Comparison of ENCODE assay signal across 11 cellular contexts in genomic region chr1:37410815-37411214, GRCh38.
DNase-seq lines count a peak whose midpoint lies in the region; ATAC-seq, FAIRE-seq and TF ChIP-seq lines count a peak whose summit lies in the region.
"Had no signal": no experiment of that assay in that cellular context is flagged by ENCODE, and none has a peak within 500 bp of the region (broad histone marks: within the 10 kb centered on the region; RNA-seq: fewer than 3 reads in every experiment).

No MANE protein-coding gene starts in this region.

- H4K20me1 ChIP-seq in keratinocyte (ENCODE audit: control insufficient read depth, extremely low read depth, insufficient read depth, low read length) = peaks cover 2% of the 10 kb centered on the region

- no peaks in the 10 kb centered on the region for H3K9me1 ChIP-seq in keratinocyte (ENCODE audit: control insufficient read depth, extremely low read depth, insufficient read depth, low read length)

- no peaks in the 10 kb centered on the region for H3K36me3 Mint-ChIP-seq in activated CD8-positive, alpha-beta T cell treated with anti-CD3 and anti-CD28 coated beads for 36 hours (ENCODE audit: low read depth)

- no peak overlapping the region for H3K4me2 ChIP-seq in keratinocyte (ENCODE audit: control insufficient read depth, extremely low read depth, insufficient read depth, low read depth, low read length)

- H3K9ac ChIP-seq in keratinocyte (ENCODE audit: control insufficient read depth, extremely low read depth, insufficient read depth, low read length) = no peak overlapping the region

- intact Hi-C loops in activated CD8-positive, alpha-beta T cell treated with anti-CD3 and anti-CD28 coated beads for 36 hours (cut with micrococcal nuclease) = no loop called here

- CTCF ChIA-PET in activated CD8-positive, alpha-beta T cell treated with anti-CD3 and anti-CD28 coated beads for 36 hours (lab: Charles Lee) = interaction anchor here (1.4 kb wide), 1 partner anchor 25 kb away, joined by 4 read pairs; no protein-coding TSS in a partner anchor

- no peaks in the 10 kb centered on the region for H3K4me1 ChIP-seq in keratinocyte (ENCODE audit: control insufficient read depth, extremely low read depth, insufficient read depth, low read length)
- H3K4me1 ChIP-seq: suprapubic skin had no signal

- POLR2A ChIA-PET in activated CD8-positive, alpha-beta T cell treated with anti-CD3 and anti-CD28 coated beads for 36 hours (lab: Charles Lee) = interaction anchor here (0.9 kb wide), 1 partner anchor 12 kb away, joined by 3 read pairs; no protein-coding TSS in a partner anchor

- dilution Hi-C loops in keratinocyte (cut with MboI; ENCODE audit: extremely low pct_ligation_motif_present, low sequenced_read_pairs) = no loop called here

- H3K36me3 ChIP-seq in keratinocyte (ENCODE audit: control insufficient read depth in 2 of 2, extremely low read depth in 1 of 2, insufficient read depth in 2 of 2, low read length in 2 of 2) = no peaks in the 10 kb centered on the region
- H3K36me3 ChIP-seq: suprapubic skin had no signal

- H3K27me3 ChIP-seq in keratinocyte (ENCODE audit: control insufficient read depth, extremely low read depth, insufficient read depth, low read length) = no peaks in the 10 kb centered on the region

- no peak overlapping the region for H3K4me3 Mint-ChIP-seq in activated CD8-positive, alpha-beta T cell treated with anti-CD3 and anti-CD28 coated beads for 36 hours

- H3K27me3 Mint-ChIP-seq in activated CD8-positive, alpha-beta T cell treated with anti-CD3 and anti-CD28 coated beads for 36 hours = peaks cover 6% of the 10 kb centered on the region

- FAIRE-seq in keratinocyte (lab: Jason Lieb, UNC) = peak; percentile 39
- FAIRE-seq: TTC549 had no signal

- no peak for TF ChIP-seq CTCF in activated CD8-positive, alpha-beta T cell treated with anti-CD3 and anti-CD28 coated beads for 36 hours (IDR thresholded peaks at IDR 0.05)
- no peak for TF ChIP-seq CTCF in keratinocyte (optimal IDR thresholded peaks at IDR 0.05 in 1 of 3, IDR thresholded peaks at IDR 0.05 in 1 of 3, conservative IDR thresholded peaks at IDR 0.05 in 1 of 3; ENCODE audit: extremely low read depth in 1 of 3, insufficient read depth in 2 of 3, low read length in 3 of 3)

- H3K27ac ChIP-seq in keratinocyte (ENCODE audit: control insufficient read depth, insufficient read depth, low read length) = no peak overlapping the region
- H3K27ac ChIP-seq: suprapubic skin had no signal

- DNase-seq in Caki2 (ENCODE audit: low read depth) (peak; percentile 23), HT1080 (ENCODE audit: low read depth) (peak; percentile 32), keratinocyte (ENCODE audit: low read depth, low spot score) (no peak), DMS153 (lab: John Stamatoyannopoulos, UW) (no peak), NCI-H524 (lab: John Stamatoyannopoulos, UW) (no peak), GDM1 (lab: John Stamatoyannopoulos, UW) (no peak)
- DNase-seq in activated CD8-positive, alpha-beta T cell treated with anti-CD3 and anti-CD28 coated beads for 36 hours = peak; percentile 41
- DNase-seq: central memory CD4-positive, alpha-beta T cell had no signal

- no peaks in the 10 kb centered on the region for H3K9me3 ChIP-seq in keratinocyte (ENCODE audit: control insufficient read depth, low read depth, low read length)
- H3K9me3 ChIP-seq: suprapubic skin had no signal

- ATAC-seq in activated CD8-positive, alpha-beta T cell treated with anti-CD3 and anti-CD28 coated beads for 36 hours = peak; percentile 30
- ATAC-seq in HG02763 (IDR thresholded peaks at IDR 0.05; ENCODE audit: unreplicated experiment) = no peak

- H3K4me1 Mint-ChIP-seq in activated CD8-positive, alpha-beta T cell treated with anti-CD3 and anti-CD28 coated beads for 36 hours (ENCODE audit: low read depth) = peaks cover 3% of the 10 kb centered on the region

- no peak overlapping the region for H3K4me3 ChIP-seq in keratinocyte (ENCODE audit: control insufficient read depth in 2 of 3, extremely low read depth in 1 of 3, insufficient read depth in 2 of 3, low read depth in 1 of 3, low read length in 3 of 3)
- H3K4me3 ChIP-seq: suprapubic skin had no signal

- H2AFZ ChIP-seq in keratinocyte (ENCODE audit: control insufficient read depth, low read length) = no peak overlapping the region

- H3K9me3 Mint-ChIP-seq in activated CD8-positive, alpha-beta T cell treated with anti-CD3 and anti-CD28 coated beads for 36 hours = no peaks in the 10 kb centered on the region

- no peaks in the 10 kb centered on the region for H3K79me2 ChIP-seq in keratinocyte (ENCODE audit: control insufficient read depth, insufficient read depth, low read length)

- in situ Hi-C loops in Caki2 (cut with HindIII; ENCODE audit: low pct_unique_long_range_greater_than_20kb, low sequenced_read_pairs) = no loop called here

- no peak overlapping the region for H3K27ac Mint-ChIP-seq in activated CD8-positive, alpha-beta T cell treated with anti-CD3 and anti-CD28 coated beads for 36 hours

Comparison
In these comparisons a context has a peak if more than half of its experiments do, and no peak if none do; other contexts are left out.
1. DNase-seq: peak in Caki2 (single experiment), HT1080 (single experiment) and activated CD8-positive, alpha-beta T cell treated with anti-CD3 and anti-CD28 coated beads for 36 hours (single experiment); none in keratinocyte (single experiment), DMS153 (single experiment), NCI-H524 (0 of 2) and GDM1 (single experiment).